ENCODE assay signal across 11 cellular contexts in the genomic region with DNA sequence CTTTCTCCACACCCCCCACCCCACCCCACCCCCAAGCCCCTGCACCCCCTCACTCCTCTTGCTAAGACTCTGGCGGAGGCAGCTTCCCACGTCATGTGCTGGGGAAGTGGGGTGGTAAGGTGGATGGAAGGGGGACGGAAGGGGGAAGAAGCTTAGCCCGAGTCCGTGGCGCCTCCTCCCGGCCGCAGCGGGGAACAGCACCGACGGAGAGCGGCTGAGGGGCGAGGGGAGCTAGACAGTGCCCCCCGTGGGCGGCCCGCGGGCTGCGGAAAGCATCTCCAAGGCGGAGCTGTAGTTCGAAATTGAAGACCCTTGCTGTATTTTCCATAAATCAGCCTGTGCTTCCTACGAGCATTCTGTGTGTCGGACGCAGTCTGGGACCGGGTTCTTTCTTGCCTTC. TPM values are rescaled to one million over a fixed set of nuclear protein-coding genes. Genes with fewer than 3 reads are reported as not detected.
A peak's percentile ranks its signal among the peaks of the same experiment; 100 is the strongest.
DNase-seq lines count a peak whose midpoint lies in the region; ATAC-seq and TF ChIP-seq lines count a peak whose summit lies in the region.
"Had no signal": no experiment of that assay in that cellular context is flagged by ENCODE, and none has a peak within 500 bp of the region (broad histone marks: within the 10 kb centered on the region; RNA-seq: fewer than 3 reads in every experiment).

No MANE protein-coding gene starts in this region.

- H3K4me3 ChIP-seq in A673 (ENCODE audit: low read depth, low read length, poor library complexity, severe bottlenecking): no peak overlapping the region
- H3K4me3 ChIP-seq in effector memory CD4-positive, alpha-beta T cell (ENCODE audit: insufficient read depth, low read depth, low read length, poor library complexity, severe bottlenecking): no peak overlapping the region

- peak; percentile 14 for DNase-seq in A673 (ENCODE audit: low spot score)
- peak; percentile 87 for DNase-seq in left kidney (ENCODE audit: low read depth, low spot score)
- DNase-seq in DMS79 (lab: John Stamatoyannopoulos, UW): no peak
- no peak for DNase-seq in CD1c-positive myeloid dendritic cell (ENCODE audit: extremely low spot score)
- no peak for DNase-seq in effector memory CD4-positive, alpha-beta T cell
- DNase-seq: activated CD4-positive, alpha-beta T cell treated with anti-CD3 and anti-CD28 coated beads, Interleukin-2, amount 10 ng/mL, durations not matched to agents 7 days and 5 days; NCI-H1417 treated with DMSO at 0.1 percent for 48 hours had no signal

- TF ChIP-seq CTCF in A673 (conservative IDR thresholded peaks at IDR 0.05; ENCODE audit: low read depth, low read length) (peak; percentile 45), VCaP (conservative IDR thresholded peaks at IDR 0.05) (0 out of 2 replicates have a peak, but pooled peaks have one; percentile 16)

- no TSS peak for BruUV-seq in A673 (replicated peaks; lab: Mats Ljungman, UMichigan)

- no peak for ATAC-seq in HG02588 (IDR thresholded peaks at IDR 0.05; ENCODE audit: unreplicated experiment)

- H3K36me3 ChIP-seq in A673 (ENCODE audit: insufficient read depth, low read length, poor library complexity, severe bottlenecking): no peaks in the 10 kb centered on the region
- H3K36me3 ChIP-seq in ES-I3 (ENCODE audit: insufficient read depth, low read length): no peaks in the 10 kb centered on the region
- no peaks in the 10 kb centered on the region for H3K36me3 ChIP-seq in effector memory CD4-positive, alpha-beta T cell (ENCODE audit: control insufficient read depth, insufficient read depth, low read length)

- H3K9me3 ChIP-seq in A673 (ENCODE audit: low read depth, low read length, poor library complexity, severe bottlenecking): no peaks in the 10 kb centered on the region
- H3K9me3 ChIP-seq in ES-I3 (ENCODE audit: control insufficient read depth, insufficient read depth, low read length): no peaks in the 10 kb centered on the region
- H3K9me3 ChIP-seq in effector memory CD4-positive, alpha-beta T cell (ENCODE audit: control insufficient read depth, low read length): no peaks in the 10 kb centered on the region

- CTCF ChIA-PET in A673 (lab: Charles Lee): interaction anchor here (0.6 kb wide), 1 partner anchor 704 kb away, joined by 4 read pairs; no protein-coding TSS in a partner anchor

- peaks cover 10% of the 10 kb centered on the region for H3K4me1 ChIP-seq in A673 (ENCODE audit: insufficient read depth, low read length, poor library complexity, severe bottlenecking)
- H3K4me1 ChIP-seq in ES-I3 (ENCODE audit: insufficient read depth, low read length): no peaks in the 10 kb centered on the region
- no peaks in the 10 kb centered on the region for H3K4me1 ChIP-seq in effector memory CD4-positive, alpha-beta T cell (ENCODE audit: control insufficient read depth, insufficient read depth, low read length, poor library complexity, severe bottlenecking)

- H3K27ac ChIP-seq in A673 (ENCODE audit: low read depth, low read length, poor library complexity, severe bottlenecking) (no peak overlapping the region), VCaP (no peak overlapping the region)
- no peak overlapping the region for H3K27ac ChIP-seq in effector memory CD4-positive, alpha-beta T cell (ENCODE audit: insufficient read depth, low read length, poor library complexity, severe bottlenecking)

- POLR2A ChIA-PET in A673 (lab: Charles Lee; ENCODE audit: low non-redundant PET): no interaction called here

- peaks cover 94% of the 10 kb centered on the region for H3K27me3 ChIP-seq in A673 (replicated peaks; ENCODE audit: insufficient read depth, low read depth, low read length, poor library complexity)
- H3K27me3 ChIP-seq in effector memory CD4-positive, alpha-beta T cell (replicated peaks; ENCODE audit: control insufficient read depth, insufficient read depth, low read length, poor library complexity, severe bottlenecking): peaks cover 14% of the 10 kb centered on the region

- H3K9ac ChIP-seq in ES-I3 (ENCODE audit: low read depth, low read length): peak overlapping the region; percentile 82; the same call in 1 of the 2 replicates

- intact Hi-C loops in A673 (cut with micrococcal nuclease; ENCODE audit: unreplicated experiment): no loop called here

RNA-seq across cellular contexts. Expression of a gene that starts 0.6 kb away (rescaled TPM):
- not detected in 2 replicates for total RNA-seq in A673 (2021)
- total RNA-seq: activated CD4-positive, alpha-beta T cell treated with anti-CD3 and anti-CD28 coated beads, Interleukin-2, amount 10 ng/mL, durations not matched to agents 7 days and 5 days; lung microvascular endothelial cell had no signal

Comparison
In these comparisons a context has a peak if more than half of its experiments do, and no peak if none do; other contexts are left out.
1. DNase-seq: peak in A673 (single experiment) and left kidney (single experiment); none in DMS79 (single experiment), CD1c-positive myeloid dendritic cell (single experiment) and effector memory CD4-positive, alpha-beta T cell (0 of 3).